ENCODE assay signal across 13 cellular contexts in genomic region chr6:166542580-166542912, GRCh38. TPM values are rescaled to one million over a fixed set of nuclear protein-coding genes. Genes with fewer than 3 reads are reported as not detected.
DNase-seq lines count a peak whose midpoint lies in the region; ATAC-seq lines count a peak whose summit lies in the region.
"Had no signal": no experiment of that assay in that cellular context is flagged by ENCODE, and none has a peak within 500 bp of the region (broad histone marks: within the 10 kb centered on the region; RNA-seq: fewer than 3 reads in every experiment).

No MANE protein-coding gene starts in this region.

- no peaks in the 10 kb centered on the region for H3K27me3 ChIP-seq in skeletal muscle satellite cell (ENCODE audit: control insufficient read depth, insufficient read depth, low read length)

- H3K4me2 ChIP-seq in skeletal muscle satellite cell (ENCODE audit: low read length), result peak overlapping the region; percentile 82

- H3K4me3 ChIP-seq in skeletal muscle satellite cell (ENCODE audit: low read length), result no peak overlapping the region

- H3K27ac Mint-ChIP-seq in activated T-helper 2 cell treated with anti-CD3 and anti-CD28 coated beads, Interferon-gamma antibody, Interleukin-2, Interleukin-4, amounts not matched to agents 10 μg/mL and 5 μg/mL and 100 μg/mL, durations not matched to agents 14 hours and 24 hours and 36 hours, result peak overlapping the region; percentile 40
- H3K27ac Mint-ChIP-seq: stimulated activated naive CD8-positive, alpha-beta T cell treated with anti-CD3 and anti-CD28 coated beads, Interleukin-15, amount 100 ng/mL, for 72 hours had no signal

- peaks cover 19% of the 10 kb centered on the region for H3K4me1 Mint-ChIP-seq in activated T-helper 2 cell treated with anti-CD3 and anti-CD28 coated beads, Interferon-gamma antibody, Interleukin-2, Interleukin-4, amounts not matched to agents 10 μg/mL and 5 μg/mL and 100 μg/mL, durations not matched to agents 14 hours and 24 hours and 36 hours (ENCODE audit: low read depth)

- H3K36me3 Mint-ChIP-seq in activated T-helper 2 cell treated with anti-CD3 and anti-CD28 coated beads, Interferon-gamma antibody, Interleukin-2, Interleukin-4, amounts not matched to agents 10 μg/mL and 5 μg/mL and 100 μg/mL, durations not matched to agents 14 hours and 24 hours and 36 hours (ENCODE audit: low read depth), result no peaks in the 10 kb centered on the region

- H3K4me1 ChIP-seq in skeletal muscle satellite cell (ENCODE audit: control insufficient read depth, insufficient read depth, low read length), result peaks cover 31% of the 10 kb centered on the region

- H3K9me3 Mint-ChIP-seq in activated T-helper 2 cell treated with anti-CD3 and anti-CD28 coated beads, Interferon-gamma antibody, Interleukin-2, Interleukin-4, amounts not matched to agents 10 μg/mL and 5 μg/mL and 100 μg/mL, durations not matched to agents 14 hours and 24 hours and 36 hours, result no peaks in the 10 kb centered on the region
- H3K9me3 Mint-ChIP-seq: stimulated activated naive CD8-positive, alpha-beta T cell treated with anti-CD3 and anti-CD28 coated beads, Interleukin-15, amount 100 ng/mL, for 72 hours had no signal

- H3K27me3 Mint-ChIP-seq in activated T-helper 2 cell treated with anti-CD3 and anti-CD28 coated beads, Interferon-gamma antibody, Interleukin-2, Interleukin-4, amounts not matched to agents 10 μg/mL and 5 μg/mL and 100 μg/mL, durations not matched to agents 14 hours and 24 hours and 36 hours (ENCODE audit: low read depth), result no peaks in the 10 kb centered on the region
- H3K27me3 Mint-ChIP-seq: stimulated activated naive CD8-positive, alpha-beta T cell treated with anti-CD3 and anti-CD28 coated beads, Interleukin-15, amount 100 ng/mL, for 72 hours had no signal

- no peaks in the 10 kb centered on the region for H3K9me3 ChIP-seq in skeletal muscle satellite cell (replicated peaks; ENCODE audit: low read length)

- peak overlapping the region; percentile 72 for H3K9ac ChIP-seq in skeletal muscle satellite cell (ENCODE audit: low read depth, low read length)

- no peak for ATAC-seq in GM19463 (IDR thresholded peaks at IDR 0.05; ENCODE audit: unreplicated experiment)
- ATAC-seq: GM12878; stimulated activated naive CD8-positive, alpha-beta T cell treated with anti-CD3 and anti-CD28 coated beads, Interleukin-15, amount 100 ng/mL, for 72 hours had no signal

- peaks cover 43% of the 10 kb centered on the region for H3K36me3 ChIP-seq in skeletal muscle satellite cell (ENCODE audit: insufficient read depth, low read length)

- DNase-seq in HT-29 (ENCODE audit: low spot score) (peak; percentile 25), islet precursor cell (peak; percentile 88), activated gamma-delta T cell (lab: John Stamatoyannopoulos, UW) (no peak), NCI-H1930 (lab: John Stamatoyannopoulos, UW) (no peak)
- DNase-seq in activated T-helper 2 cell treated with anti-CD3 and anti-CD28 coated beads, Interferon-gamma antibody, Interleukin-2, Interleukin-4, amounts not matched to agents 10 μg/mL and 5 μg/mL and 100 μg/mL, durations not matched to agents 14 hours and 24 hours and 36 hours (ENCODE audit: low spot score), result no peak
- DNase-seq: DMS 273 treated with DMSO at 0.1 percent for 48 hours; Kasumi-1; stimulated activated CD4-positive, alpha-beta T cell treated with anti-CD3 and anti-CD28 coated beads, Interleukin-2, amount 100 ng/mL, for 24 hours; stimulated activated naive CD8-positive, alpha-beta T cell treated with anti-CD3 and anti-CD28 coated beads, Interleukin-15, amount 100 ng/mL, for 72 hours; T-helper 9 cell had no signal

- H3K4me3 Mint-ChIP-seq in activated T-helper 2 cell treated with anti-CD3 and anti-CD28 coated beads, Interferon-gamma antibody, Interleukin-2, Interleukin-4, amounts not matched to agents 10 μg/mL and 5 μg/mL and 100 μg/mL, durations not matched to agents 14 hours and 24 hours and 36 hours (ENCODE audit: low read depth), result no peak overlapping the region

- intact Hi-C loops in activated T-helper 2 cell treated with anti-CD3 and anti-CD28 coated beads, Interferon-gamma antibody, Interleukin-2, Interleukin-4, amounts not matched to agents 10 μg/mL and 5 μg/mL and 100 μg/mL, durations not matched to agents 14 hours and 24 hours and 36 hours (cut with micrococcal nuclease), result loop anchor here (5.0 kb wide), 1 partner anchor 85 kb away; the partner anchor contains the start of gene RPS6KA2

RNA-seq across cellular contexts. Expression of gene RAMACL, which starts 43.9 kb away (rescaled TPM):
- 0.15 TPM in 1 of 2 replicates, not detected in the other for total RNA-seq in HT-29 (2014; rRNA removed; shearing (Covaris generic))
- total RNA-seq in activated T-helper 2 cell treated with anti-CD3 and anti-CD28 coated beads, Interferon-gamma antibody, Interleukin-2, Interleukin-4, amounts not matched to agents 10 μg/mL and 5 μg/mL and 100 μg/mL, durations not matched to agents 14 hours and 24 hours and 36 hours, result 0.32 TPM in 1 of 2 replicates, not detected in the other
- 2.6 and 3.5 TPM in 2 replicates for total RNA-seq in skeletal muscle satellite cell (2012; rRNA removed)

Comparison
In these comparisons a context has a peak if more than half of its experiments do, and no peak if none do; other contexts are left out.
1. DNase-seq: peak in HT-29 (single experiment) and islet precursor cell (single experiment); none in activated T-helper 2 cell treated with anti-CD3 and anti-CD28 coated beads, Interferon-gamma antibody, Interleukin-2, Interleukin-4, amounts not matched to agents 10 μg/mL and 5 μg/mL and 100 μg/mL, durations not matched to agents 14 hours and 24 hours and 36 hours (single experiment), activated gamma-delta T cell (single experiment) and NCI-H1930 (0 of 2).